Comparison of ENCODE assay signal across 8 cellular contexts in the genomic region with DNA sequence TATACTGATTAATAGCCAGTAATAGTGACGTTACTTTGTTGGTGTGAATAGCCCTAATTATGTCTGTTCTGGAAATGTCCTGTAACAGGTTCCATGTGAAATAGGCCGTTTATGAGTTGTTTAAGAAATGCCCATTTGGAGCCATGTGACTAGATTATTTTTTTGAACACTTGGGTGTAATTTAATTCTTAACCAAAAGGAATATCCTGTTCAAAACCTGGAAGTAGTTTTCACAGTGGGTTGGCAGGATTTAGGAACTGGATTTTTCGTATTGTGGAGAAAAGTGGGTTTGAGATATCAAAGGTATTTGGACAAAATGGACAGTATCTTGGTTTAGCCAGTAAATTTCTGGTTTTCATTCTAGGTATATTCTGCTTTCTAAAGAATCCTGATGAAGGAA. TPM values are rescaled to one million over a fixed set of nuclear protein-coding genes. Genes with fewer than 3 reads are reported as not detected.
DNase-seq lines count a peak whose midpoint lies in the region; ATAC-seq, FAIRE-seq and TF ChIP-seq lines count a peak whose summit lies in the region.

No MANE protein-coding gene starts in this region.

- no peaks in the 10 kb centered on the region for H3K27me3 ChIP-seq in cardiac muscle cell

- peaks cover 13% of the 10 kb centered on the region for H3K4me1 Mint-ChIP-seq in memory B cell

- intact Hi-C loops in Right ventricle myocardium superior (cut with DNase I), result no loop called here

- H3K36me3 ChIP-seq in cardiac muscle cell (no peaks in the 10 kb centered on the region), urinary bladder (ENCODE audit: insufficient read depth) (peaks cover 1% of the 10 kb centered on the region)

- H3K27ac ChIP-seq in cardiac muscle cell (peak overlapping the region; percentile 98), urinary bladder (ENCODE audit: low read depth) (no peak overlapping the region)

- no peak for ATAC-seq in Right ventricle myocardium superior (ENCODE audit: poor library complexity)
- ATAC-seq in memory B cell (ENCODE audit: low read depth), result no peak

- peaks cover 8% of the 10 kb centered on the region for H3K9me3 Mint-ChIP-seq in memory B cell

- FAIRE-seq in H54 (lab: Jason Lieb, UNC), result no peak

- H3K4me3 ChIP-seq in cardiac muscle cell, result peak overlapping the region; percentile 91
- peak overlapping the region; percentile 80 for H3K4me3 ChIP-seq in urinary bladder (ENCODE audit: low read depth, low read length)

- peaks cover 1% of the 10 kb centered on the region for H3K27me3 Mint-ChIP-seq in memory B cell

- 26% methylated on average over 3 of the region's 3 CpGs for WGBS in urinary bladder

- H3K36me3 Mint-ChIP-seq in memory B cell, result peaks cover 26% of the 10 kb centered on the region

- TF ChIP-seq CTCF in cardiac muscle cell (IDR thresholded peaks at IDR 0.05; ENCODE audit: low read depth, low read length), result no peak

- H3K9me3 ChIP-seq in cardiac muscle cell (ENCODE audit: low read depth), result no peaks in the 10 kb centered on the region

- peak overlapping the region; percentile 60 for H3K4me3 Mint-ChIP-seq in memory B cell

- peak overlapping the region; percentile 99 for H3K27ac Mint-ChIP-seq in memory B cell

- DNase-seq in cardiac muscle cell (ENCODE audit: low read depth in 1 of 2, low spot score in 1 of 2), result no peak
- DNase-seq in Right ventricle myocardium superior, result no peak
- DNase-seq in astrocyte of the hippocampus (ENCODE audit: low read depth, low spot score), result peak; percentile 5
- no peak for DNase-seq in memory B cell (ENCODE audit: low spot score in 2 of 2)
- DNase-seq in HCEC 1CT, result no peak
- DNase-seq in activated effector memory CD4-positive, alpha-beta T cell treated with Interleukin-2 at 50 U/mL for 16 hours, result no peak
- DNase-seq in H54 (ENCODE audit: insufficient read length, low spot score), result no peak

- TF ChIP-seq POLR2A in H54 (IDR thresholded peaks at IDR 0.05; ENCODE audit: low read depth, low read length), result no peak

- H3K4me1 ChIP-seq in cardiac muscle cell (ENCODE audit: low read depth) (peaks cover 16% of the 10 kb centered on the region), urinary bladder (ENCODE audit: insufficient read depth) (no peaks in the 10 kb centered on the region)

RNA-seq across cellular contexts. Expression of a gene that starts 1.3 kb away (rescaled TPM):
- total RNA-seq in cardiac muscle cell (26.6 and 46.8 TPM in 2 replicates), Right ventricle myocardium superior (29.2 TPM), urinary bladder (202 TPM)
- polyA plus RNA-seq in cardiac muscle cell (21.5 and 29.7 TPM in 2 replicates), urinary bladder (20.2 TPM)
